In genomic region chr4:17492058-17492741, GRCh38 we compare ENCODE assay signal across 21 cellular contexts. TPM values are rescaled to one million over a fixed set of nuclear protein-coding genes. Genes with fewer than 3 reads are reported as not detected.
A peak's percentile ranks its signal among the peaks of the same experiment; 100 is the strongest.
DNase-seq lines count a peak whose midpoint lies in the region; ATAC-seq, FAIRE-seq and TF ChIP-seq lines count a peak whose summit lies in the region.
"Had no signal": no experiment of that assay in that cellular context is flagged by ENCODE, and none has a peak within 500 bp of the region (broad histone marks: within the 10 kb centered on the region; RNA-seq: fewer than 3 reads in every experiment).

No MANE protein-coding gene starts in this region.

- TF ChIP-seq CTCF in MCF 10A (IDR thresholded peaks at IDR 0.05; ENCODE audit: unreplicated experiment) (no peak), breast epithelium (IDR thresholded peaks at IDR 0.05) (no peak), VCaP (conservative IDR thresholded peaks at IDR 0.05) (no peak)

- H3K27me3 ChIP-seq in breast epithelium: no peaks in the 10 kb centered on the region
- H3K27me3 ChIP-seq: neutrophil had no signal

- H3K4me3 ChIP-seq in breast epithelium: no peak overlapping the region
- H3K4me3 ChIP-seq: PC-9 had no signal

- H3K27ac ChIP-seq in breast epithelium: no peak overlapping the region
- peak overlapping the region; percentile 88 for H3K27ac ChIP-seq in VCaP
- H3K27ac ChIP-seq: neutrophil, PC-9 had no signal

- H3K9me3 Mint-ChIP-seq in MCF 10A (ENCODE audit: unreplicated experiment): no peaks in the 10 kb centered on the region
- H3K9me3 Mint-ChIP-seq: activated CD4-positive, alpha-beta T cell treated with anti-CD3 and anti-CD28 coated beads, Interleukin-2, amount 10 ng/mL, durations not matched to agents 7 days and 5 days; CD8-positive, alpha-beta T cell; H9; type B pancreatic cell had no signal

- H3K4me1 ChIP-seq in breast epithelium: no peaks in the 10 kb centered on the region

- no peak for FAIRE-seq in urothelium cell line (lab: Jason Lieb, UNC)
- FAIRE-seq: endometrium had no signal

- no peak overlapping the region for H3K27ac Mint-ChIP-seq in MCF 10A (ENCODE audit: low read depth, unreplicated experiment)
- H3K27ac Mint-ChIP-seq: activated CD4-positive, alpha-beta T cell treated with anti-CD3 and anti-CD28 coated beads, Interleukin-2, amount 10 ng/mL, durations not matched to agents 7 days and 5 days; type B pancreatic cell had no signal

- H3K9me3 ChIP-seq in breast epithelium: no peaks in the 10 kb centered on the region
- H3K9me3 ChIP-seq: neutrophil had no signal

- intact Hi-C loops in MCF 10A (cut with micrococcal nuclease) (no loop called here), breast epithelium (cut with DNase I; ENCODE audit: low total_unique reads) (no loop called here)

- peak; percentile 23 for DNase-seq in MCF 10A (ENCODE audit: unreplicated experiment)
- DNase-seq in breast epithelium (ENCODE audit: low spot score in 2 of 2): no peak
- DNase-seq in left lobe of liver (ENCODE audit: low spot score): peak; percentile 78
- DNase-seq in urothelium cell line (ENCODE audit: low spot score): peak; percentile 17
- DNase-seq in RKO (ENCODE audit: low spot score): no peak
- DNase-seq in mesenteric fat pad (ENCODE audit: low spot score): no peak
- DNase-seq: activated CD4-positive, alpha-beta T cell treated with anti-CD3 and anti-CD28 coated beads, Interleukin-2, amount 10 ng/mL, durations not matched to agents 7 days and 5 days; activated CD8-positive, alpha-beta memory T cell treated with anti-CD3 and anti-CD28 coated beads, Interleukin-2, amount 50 U/mL, for 48 hours; anterior cingulate cortex; CD8-positive, alpha-beta T cell; H9; NCI-H82; PC-9; stimulated activated naive CD4-positive, alpha-beta T cell treated with Interleukin-2 at 50 U/mL for 16 hours had no signal

- no peaks in the 10 kb centered on the region for H3K36me3 ChIP-seq in breast epithelium

- H3K4me1 Mint-ChIP-seq in MCF 10A (ENCODE audit: insufficient read depth, unreplicated experiment): peaks cover 9% of the 10 kb centered on the region

- BruUV-seq in MCF 10A (replicated peaks; lab: Mats Ljungman, UMichigan): no TSS peak

- POLR2A ChIA-PET in MCF 10A (lab: Yijun Ruan, JAX): no interaction called here

- no peaks in the 10 kb centered on the region for H3K27me3 Mint-ChIP-seq in MCF 10A (ENCODE audit: insufficient read depth, unreplicated experiment)
- H3K27me3 Mint-ChIP-seq: activated CD4-positive, alpha-beta T cell treated with anti-CD3 and anti-CD28 coated beads, Interleukin-2, amount 10 ng/mL, durations not matched to agents 7 days and 5 days; type B pancreatic cell had no signal

- H3K36me3 Mint-ChIP-seq in MCF 10A (ENCODE audit: insufficient read depth, unreplicated experiment): peaks cover 66% of the 10 kb centered on the region

- peak; percentile 17 for ATAC-seq in left lobe of liver
- no peak for ATAC-seq in GM21619 (IDR thresholded peaks at IDR 0.05; ENCODE audit: unreplicated experiment)
- ATAC-seq: CD8-positive, alpha-beta T cell had no signal

- no peak for TF ChIP-seq POLR2A in breast epithelium (IDR thresholded peaks at IDR 0.05)

- no peak overlapping the region for H3K4me3 Mint-ChIP-seq in MCF 10A (ENCODE audit: unreplicated experiment)
- H3K4me3 Mint-ChIP-seq: activated CD4-positive, alpha-beta T cell treated with anti-CD3 and anti-CD28 coated beads, Interleukin-2, amount 10 ng/mL, durations not matched to agents 7 days and 5 days; CD8-positive, alpha-beta T cell; H9; type B pancreatic cell had no signal

- CTCF ChIA-PET in MCF 10A (lab: Yijun Ruan, JAX): interaction anchor here (0.7 to 1.8 kb wide), 2 partner anchors 19 to 1137 kb away, joined by 3 to 13 read pairs; no protein-coding TSS in a partner anchor

RNA-seq across cellular contexts. Expression of gene QDPR, which starts 19.7 kb away (rescaled TPM):
- total RNA-seq in MCF 10A (2022) (35.2 and 39.2 TPM in 2 replicates), breast epithelium (10 to 100 TPM; 15.1 to 27.4 (median 18.9) TPM), left lobe of liver (156 TPM), mesenteric fat pad (51.9 TPM)

RNA-seq across cellular contexts. Expression of gene CLRN2, which starts 22.8 kb away (rescaled TPM):
- total RNA-seq in MCF 10A (2022) (not detected in 2 replicates), breast epithelium (not detected), left lobe of liver (not detected), mesenteric fat pad (not detected)
- total RNA-seq: activated CD4-positive, alpha-beta T cell treated with anti-CD3 and anti-CD28 coated beads, Interleukin-2, amount 10 ng/mL, durations not matched to agents 7 days and 5 days; CD8-positive, alpha-beta T cell; cerebellum; H9; kidney epithelial cell; PC-9 had no signal

Comparison
In these comparisons a context has a peak if more than half of its experiments do, and no peak if none do; other contexts are left out.
1. DNase-seq: peak in MCF 10A (single experiment), left lobe of liver (single experiment) and urothelium cell line (single experiment); none in breast epithelium (0 of 2), RKO (single experiment) and mesenteric fat pad (single experiment).